ENCODE assay signal across 1 cellular context in genomic region chr12:122117979-122118378, GRCh38.
A peak's percentile ranks its signal among the peaks of the same experiment; 100 is the strongest.
TF ChIP-seq lines count a peak whose summit lies in the region.

No MANE protein-coding gene starts in this region.

TF ChIP-seq in HepG2, 621 proteins besides CTCF, POLR2A, EP300 and RAD21:
- TF ChIP-seq ZNF761 (CRISPR knock-in tag; conservative IDR thresholded peaks at IDR 0.05) (no peak), ZBTB21 (CRISPR knock-in tag; IDR thresholded peaks at IDR 0.05) (no peak), FOSL2 (CRISPR knock-in tag; IDR thresholded peaks at IDR 0.05) (0 out of 2 replicates have a peak, but pooled peaks have one; percentile 14), ZBTB4 (CRISPR knock-in tag; IDR thresholded peaks at IDR 0.05; ENCODE audit: borderline replicate concordance) (no peak), ZBTB40 (IDR thresholded peaks at IDR 0.05) (no peak), ZBTB40 (CRISPR knock-in tag; IDR thresholded peaks at IDR 0.05) (no peak), ZBTB33 (CRISPR knock-in tag; IDR thresholded peaks at IDR 0.05) (0 out of 2 replicates have a peak, but pooled peaks have one; percentile 48)
